Comparison of ENCODE assay signal across 8 cellular contexts in the genomic region with DNA sequence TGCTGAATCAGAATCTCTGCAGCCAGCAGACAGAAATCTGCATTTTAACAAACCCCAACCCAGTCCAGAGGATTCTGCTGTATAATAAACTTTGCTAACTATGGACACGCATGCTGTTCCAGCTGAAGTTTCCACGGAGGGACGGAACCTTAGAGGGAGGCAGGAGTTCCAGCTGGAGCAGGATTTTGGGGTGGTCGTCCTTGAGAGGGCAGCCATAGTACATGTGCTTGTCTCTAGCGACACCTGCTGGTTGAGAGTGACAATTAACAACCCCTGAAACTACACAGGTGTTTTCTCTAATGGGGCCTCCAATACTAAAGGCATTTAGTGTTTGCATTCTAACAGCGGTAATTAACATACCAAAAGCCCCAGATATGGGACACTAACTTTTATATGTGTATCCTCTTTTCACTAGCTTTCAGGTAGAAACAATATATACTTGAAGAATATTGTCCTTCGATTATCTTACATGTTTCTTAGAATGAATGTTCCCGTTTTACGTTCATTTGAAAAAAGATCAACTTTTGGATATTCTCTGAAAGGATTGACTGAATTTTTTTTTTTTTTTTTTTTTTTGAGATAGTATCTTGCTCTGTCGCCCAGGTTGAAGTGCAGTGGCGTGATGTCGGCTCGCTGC. TPM values are rescaled to one million over a fixed set of nuclear protein-coding genes. Genes with fewer than 3 reads are reported as not detected.
DNase-seq lines count a peak whose midpoint lies in the region; ATAC-seq, FAIRE-seq and TF ChIP-seq lines count a peak whose summit lies in the region.

No MANE protein-coding gene starts in this region.

- peaks cover 6% of the 10 kb centered on the region for H3K36me3 Mint-ChIP-seq in activated CD8-positive, alpha-beta T cell treated with anti-CD3 and anti-CD28 coated beads, Interleukin-2, amount 10 ng/mL, durations not matched to agents 7 days and 5 days (ENCODE audit: low read depth)
- peaks cover 0 to 11% (median 5%) of the 10 kb centered on the region in 3 donors for H3K36me3 Mint-ChIP-seq in naive thymus-derived CD8-positive, alpha-beta T cell

- POLR2A ChIA-PET in activated CD8-positive, alpha-beta T cell treated with anti-CD3 and anti-CD28 coated beads, Interleukin-2, amount 10 ng/mL, durations not matched to agents 7 days and 5 days (lab: Charles Lee): interaction anchor here (0.7 kb wide), 1 partner anchor 67 kb away, joined by 3 read pairs; no protein-coding TSS in a partner anchor
- POLR2A ChIA-PET in H1 (lab: Charles Lee; ENCODE audit: partially characterized antibody): interaction anchor here (2.0 to 2.2 kb wide), 2 partner anchors 171 to 552 kb away, joined by 5 to 8 read pairs; partner anchors contain the start of gene SLC44A1
- POLR2A ChIA-PET in naive thymus-derived CD8-positive, alpha-beta T cell (lab: Charles Lee): interaction anchor here (0.7 to 1.4 kb wide), 3 partner anchors 10 to 552 kb away, joined by 3 to 7 read pairs (median 7); no protein-coding TSS in a partner anchor

- no peak overlapping the region for H3K18ac ChIP-seq in H1 (ENCODE audit: extremely low read depth, low read length)

- H3K56ac ChIP-seq in H1 (replicated peaks; ENCODE audit: insufficient read length, low read depth, low read length): no peak overlapping the region

- H3K27ac ChIP-seq in H1 (ENCODE audit: low read depth, low read length): no peak overlapping the region

- peaks cover 6% of the 10 kb centered on the region for H3K9me3 Mint-ChIP-seq in activated CD8-positive, alpha-beta T cell treated with anti-CD3 and anti-CD28 coated beads, Interleukin-2, amount 10 ng/mL, durations not matched to agents 7 days and 5 days (ENCODE audit: insufficient read depth)
- peaks cover 0 to 17% (median 4%) of the 10 kb centered on the region in 9 donors for H3K9me3 Mint-ChIP-seq in naive thymus-derived CD8-positive, alpha-beta T cell
- peaks cover 7 to 13% of the 10 kb centered on the region in 2 donors for H3K9me3 Mint-ChIP-seq in stimulated activated naive CD8-positive, alpha-beta T cell treated with anti-CD3 and anti-CD28 coated beads, Interleukin-15, amount 100 ng/mL, for 72 hours

- H3K9me3 ChIP-seq in H1 (ENCODE audit: insufficient read depth in 2 of 2, low read depth in 1 of 2, low read length in 1 of 2): peaks cover 4 to 5% of the 10 kb centered on the region in 2 experiments; a peak in 2 of 4 replicates

- H3K4me3 ChIP-seq in AG09309 (ENCODE audit: control insufficient read depth, low read depth, low read length) (no peak overlapping the region), H1 (ENCODE audit: extremely low read depth in 1 of 4, insufficient read depth in 2 of 4, low read depth in 3 of 4, low read length in 4 of 4) (peak overlapping the region in 2 of 4 experiments; percentile 20 to 45; a peak in 2 of 8 replicates)

- no peak overlapping the region for H3K4me3 Mint-ChIP-seq in activated CD8-positive, alpha-beta T cell treated with anti-CD3 and anti-CD28 coated beads, Interleukin-2, amount 10 ng/mL, durations not matched to agents 7 days and 5 days
- no peak overlapping the region for H3K4me3 Mint-ChIP-seq in naive thymus-derived CD8-positive, alpha-beta T cell
- no peak overlapping the region for H3K4me3 Mint-ChIP-seq in stimulated activated naive CD8-positive, alpha-beta T cell treated with anti-CD3 and anti-CD28 coated beads, Interleukin-15, amount 100 ng/mL, for 72 hours

- no peak overlapping the region for H2BK15ac ChIP-seq in H1 (ENCODE audit: low read length)

- H3K79me1 ChIP-seq in H1 (ENCODE audit: low read depth, low read length): no peaks in the 10 kb centered on the region

- peak; percentile 95 for FAIRE-seq in H1 (lab: Jason Lieb, UNC)

- no peaks in the 10 kb centered on the region for H3K79me2 ChIP-seq in H1 (ENCODE audit: control insufficient read depth in 1 of 2, insufficient read depth in 2 of 2, low read length in 2 of 2)

- no peaks in the 10 kb centered on the region for H4K20me1 ChIP-seq in H1 (replicated peaks in 1 of 2; ENCODE audit: control insufficient read depth in 1 of 2, insufficient read depth in 2 of 2, low read length in 2 of 2)

- ATAC-seq in GM18505 (IDR thresholded peaks at IDR 0.05; ENCODE audit: unreplicated experiment) (peak; percentile 58), HG03045 (IDR thresholded peaks at IDR 0.05; ENCODE audit: unreplicated experiment) (peak; percentile 70)
- ATAC-seq in activated CD8-positive, alpha-beta T cell treated with anti-CD3 and anti-CD28 coated beads, Interleukin-2, amount 10 ng/mL, durations not matched to agents 7 days and 5 days: peak; percentile 82
- peak; percentile 77 to 89 for ATAC-seq in naive thymus-derived CD8-positive, alpha-beta T cell
- ATAC-seq in stimulated activated naive CD8-positive, alpha-beta T cell treated with anti-CD3 and anti-CD28 coated beads, Interleukin-15, amount 100 ng/mL, for 72 hours: peak; percentile 74

- H2BK5ac ChIP-seq in H1 (ENCODE audit: low read depth, low read length): no peak overlapping the region

- no peak overlapping the region for H3K9ac ChIP-seq in H1 (replicated peaks in 1 of 4; ENCODE audit: extremely low read depth in 1 of 4, low read depth in 3 of 4, low read length in 3 of 4)

- no peak overlapping the region for H3K4ac ChIP-seq in H1 (replicated peaks; ENCODE audit: insufficient read length, low read depth, low read length)

- H3K4me2 ChIP-seq in H1 (ENCODE audit: insufficient read depth in 1 of 2, low read depth in 2 of 2, low read length in 2 of 2): peak overlapping the region; percentile 4 to 57; a peak in 3 of 4 replicates

- WGBS in H1 (ENCODE audit: extremely low coverage in 1 of 2, insufficient coverage in 1 of 2, insufficient read length in 1 of 2, insufficient replicate concordance in 2 of 2, low coverage in 1 of 2, low lambda C conversion rate in 2 of 2, missing lambda C conversion rate in 1 of 2), 2 experiments: 41% methylated on average over 12 of the region's 13 CpGs; no CpG with 5 or more reads in 1 of the 2 experiments

- H2BK120ac ChIP-seq in H1 (replicated peaks; ENCODE audit: low read depth, low read length): no peak overlapping the region

- no peak overlapping the region; the same call in 1 of the 2 replicates for H4K8ac ChIP-seq in H1 (ENCODE audit: extremely low read depth, insufficient read depth, low read length)

- no peak for DNase-seq in AG09309 (ENCODE audit: low read depth)
- peak; percentile 48 for DNase-seq in NCI-H2227 treated with DMSO at 0.1 percent for 48 hours (lab: John Stamatoyannopoulos, UW)
- peak; percentile 74 for DNase-seq in activated CD8-positive, alpha-beta T cell treated with anti-CD3 and anti-CD28 coated beads, Interleukin-2, amount 10 ng/mL, durations not matched to agents 7 days and 5 days
- DNase-seq in H1 (ENCODE audit: low read depth in 1 of 2, low spot score in 2 of 2): peak in 1 of 2 experiments; percentile 83
- DNase-seq in naive thymus-derived CD8-positive, alpha-beta T cell: peak; percentile 29 to 79 (median 62)
- DNase-seq in stimulated activated naive CD8-positive, alpha-beta T cell treated with anti-CD3 and anti-CD28 coated beads, Interleukin-15, amount 100 ng/mL, for 72 hours: peak; percentile 42 to 57

- H3K4me1 ChIP-seq in H1 (replicated peaks in 1 of 4; ENCODE audit: control insufficient read depth in 3 of 4, insufficient read depth in 4 of 4, low read length in 3 of 4): peaks cover 0 to 14% (median 6%) of the 10 kb centered on the region in 4 experiments; a peak in 6 of 7 replicates

- no peak overlapping the region for H2BK12ac ChIP-seq in H1 (ENCODE audit: low read depth, low read length)

- peak; percentile 99 for TF ChIP-seq RAD21 in H1 (IDR thresholded peaks at IDR 0.05 in 1 of 2, conservative IDR thresholded peaks at IDR 0.05 in 1 of 2; ENCODE audit: low read depth in 2 of 2, low read length in 2 of 2)

- TF ChIP-seq CTCF in AG09309 (IDR thresholded peaks at IDR 0.05; ENCODE audit: control insufficient read depth, insufficient read depth, low read depth, low read length, missing control alignments) (peak; percentile 77), H1 (IDR thresholded peaks at IDR 0.05; ENCODE audit: control extremely low read depth in 1 of 3, insufficient read depth in 1 of 3, low read depth in 1 of 3, low read length in 3 of 3) (peak; percentile 51 to 89 (median 81))

- no peaks in the 10 kb centered on the region for H3K27me3 ChIP-seq in H1 (replicated peaks in 1 of 4; ENCODE audit: control insufficient read depth in 3 of 4, extremely low read depth in 1 of 4, insufficient read depth in 3 of 4, low read length in 3 of 4)

- peaks cover 2% of the 10 kb centered on the region; the same call in 1 of the 2 replicates for H3K23me2 ChIP-seq in H1 (ENCODE audit: low read depth, low read length)

- H4K5ac ChIP-seq in H1 (ENCODE audit: insufficient read length, low read depth, low read length): no peak overlapping the region

- H3K14ac ChIP-seq in H1 (ENCODE audit: insufficient read length): no peak overlapping the region

- H2BK20ac ChIP-seq in H1 (ENCODE audit: low read length): no peak overlapping the region

- H3K23ac ChIP-seq in H1 (ENCODE audit: insufficient read length): no peak overlapping the region

- H3K27me3 Mint-ChIP-seq in activated CD8-positive, alpha-beta T cell treated with anti-CD3 and anti-CD28 coated beads, Interleukin-2, amount 10 ng/mL, durations not matched to agents 7 days and 5 days (ENCODE audit: low read depth): peaks cover 34% of the 10 kb centered on the region
- H3K27me3 Mint-ChIP-seq in naive thymus-derived CD8-positive, alpha-beta T cell: peaks cover 27 to 45% (median 31%) of the 10 kb centered on the region in 5 donors
- peaks cover 43% of the 10 kb centered on the region for H3K27me3 Mint-ChIP-seq in stimulated activated naive CD8-positive, alpha-beta T cell treated with anti-CD3 and anti-CD28 coated beads, Interleukin-15, amount 100 ng/mL, for 72 hours

- CTCF ChIA-PET in activated CD8-positive, alpha-beta T cell treated with anti-CD3 and anti-CD28 coated beads, Interleukin-2, amount 10 ng/mL, durations not matched to agents 7 days and 5 days (lab: Charles Lee): interaction anchor here (0.6 to 3.5 kb wide), 17 partner anchors 10 to 554 kb away, joined by 3 to 19 read pairs (median 3); partner anchors contain the start of gene SLC44A1
- CTCF ChIA-PET in H1 (lab: Charles Lee; ENCODE audit: partially characterized antibody): interaction anchor here (0.6 to 6.0 kb wide), 62 partner anchors 9 to 637 kb away, joined by 3 to 29 read pairs (median 4); no protein-coding TSS in a partner anchor

- H4K91ac ChIP-seq in H1 (replicated peaks; ENCODE audit: insufficient read length, low read length): no peak overlapping the region

- TF ChIP-seq EP300 in H1 (IDR thresholded peaks at IDR 0.05; ENCODE audit: borderline replicate concordance in 1 of 2, low read depth in 2 of 2, low read length in 2 of 2): 0 out of 3 replicates have a peak, but pooled peaks of 1 of the 2 experiments have one; percentile 28

- TF ChIP-seq POLR2A in GM18505 (IDR thresholded peaks at IDR 0.05; ENCODE audit: borderline replicate concordance, extremely low read depth, insufficient read depth, insufficient read length) (no peak), H1 (IDR thresholded peaks at IDR 0.05; ENCODE audit: control extremely low read depth in 1 of 2, low read depth in 2 of 2, low read length in 2 of 2) (no peak)

- H3K4me1 Mint-ChIP-seq in activated CD8-positive, alpha-beta T cell treated with anti-CD3 and anti-CD28 coated beads, Interleukin-2, amount 10 ng/mL, durations not matched to agents 7 days and 5 days (ENCODE audit: low read depth): peaks cover 26% of the 10 kb centered on the region
- peaks cover 2 to 9% (median 5%) of the 10 kb centered on the region in 4 donors for H3K4me1 Mint-ChIP-seq in naive thymus-derived CD8-positive, alpha-beta T cell
- peaks cover 10% of the 10 kb centered on the region for H3K4me1 Mint-ChIP-seq in stimulated activated naive CD8-positive, alpha-beta T cell treated with anti-CD3 and anti-CD28 coated beads, Interleukin-15, amount 100 ng/mL, for 72 hours

- H2AFZ ChIP-seq in H1 (ENCODE audit: low read length): peak overlapping the region; percentile 34; the same call in 1 of the 2 replicates

- no peak overlapping the region for H2AK5ac ChIP-seq in H1 (ENCODE audit: low read depth, low read length)

- no peaks in the 10 kb centered on the region for H3K36me3 ChIP-seq in H1 (ENCODE audit: control insufficient read depth in 2 of 4, insufficient read depth in 4 of 4, low read length in 3 of 4)

- no peak overlapping the region for H3K27ac Mint-ChIP-seq in activated CD8-positive, alpha-beta T cell treated with anti-CD3 and anti-CD28 coated beads, Interleukin-2, amount 10 ng/mL, durations not matched to agents 7 days and 5 days
- no peak overlapping the region for H3K27ac Mint-ChIP-seq in naive thymus-derived CD8-positive, alpha-beta T cell
- H3K27ac Mint-ChIP-seq in stimulated activated naive CD8-positive, alpha-beta T cell treated with anti-CD3 and anti-CD28 coated beads, Interleukin-15, amount 100 ng/mL, for 72 hours: no peak overlapping the region

RNA-seq across cellular contexts. Expression of gene FSD1L, which starts 32.4 kb away (rescaled TPM):
- total RNA-seq in activated CD8-positive, alpha-beta T cell treated with anti-CD3 and anti-CD28 coated beads, Interleukin-2, amount 10 ng/mL, durations not matched to agents 7 days and 5 days: 1 to 10 TPM; 7.9 to 8.3 TPM
- 4.8 and 6.2 TPM in 2 replicates for total RNA-seq in H1 (2021; fragmentation: NEBNext Ultra II Directional; extraction: Animal tissue kit (Norgen Biotek cat#: 25700))
- 0.46 and 0.91 TPM in 2 replicates for polyA plus RNA-seq in H1 (2011; rRNA removed)
- 1.1 TPM for polyA plus RNA-seq in H1 (2011; cell fraction: cytosol; rRNA removed)
- 1.5 TPM for polyA plus RNA-seq in H1 (2011; cell fraction: nucleus; rRNA removed)
- polyA plus RNA-seq in H1 (2012, experiment 1 of 2): 1.7 to 4.0 TPM (median 2.2 TPM) in 4 replicates
- polyA plus RNA-seq in H1 (2012, experiment 2 of 2): 0.30 TPM
- 2.2 TPM for polyA plus RNA-seq in H1 (2013, experiment 1 of 2)
- polyA plus RNA-seq in H1 (2013, experiment 2 of 2): 1.8 TPM
- 3.8 and 4.1 TPM in 2 replicates for polyA minus RNA-seq in H1 (2011; rRNA and poly(A)+ RNA removed)
- polyA minus RNA-seq in H1 (2011; cell fraction: cytosol; rRNA and poly(A)+ RNA removed): 4.4 TPM
- polyA minus RNA-seq in H1 (2011; cell fraction: nucleus; rRNA and poly(A)+ RNA removed): 21.8 TPM
- under 1 TPM; 0.55 to 0.63 TPM for total RNA-seq in naive thymus-derived CD8-positive, alpha-beta T cell
- polyA plus RNA-seq in naive thymus-derived CD8-positive, alpha-beta T cell: under 1 TPM in 2 of 3 donors, not detected in 1; 0.08 to 0.24 TPM
